Comparison of ENCODE assay signal across 8 cellular contexts in genomic region chr17:80101946-80102706, GRCh38. TPM values are rescaled to one million over a fixed set of nuclear protein-coding genes. Genes with fewer than 3 reads are reported as not detected.
DNase-seq lines count a peak whose midpoint lies in the region; ATAC-seq and TF ChIP-seq lines count a peak whose summit lies in the region.

No MANE protein-coding gene starts in this region.

- dilution Hi-C loops in mammary epithelial cell (cut with HindIII; ENCODE audit: low sequenced_read_pairs): no loop called here

- ATAC-seq in HG02973 (IDR thresholded peaks at IDR 0.05; ENCODE audit: unreplicated experiment) (peak; percentile 6), GM21390 (IDR thresholded peaks at IDR 0.05; ENCODE audit: unreplicated experiment) (no peak)

- TSS peak; percentile 64 for BruUV-seq in PC-9 (replicated peaks; lab: Mats Ljungman, UMichigan)
- no TSS peak for BruUV-seq in mammary epithelial cell (replicated peaks; lab: Mats Ljungman, UMichigan)

- no peaks in the 10 kb centered on the region for H3K9me3 ChIP-seq in PC-9 (ENCODE audit: insufficient read depth, low read depth)
- H3K9me3 ChIP-seq in mammary epithelial cell (replicated peaks; ENCODE audit: insufficient read depth, low read length): no peaks in the 10 kb centered on the region
- no peaks in the 10 kb centered on the region for H3K9me3 ChIP-seq in spleen

- H3K36me3 ChIP-seq in PC-9 (ENCODE audit: low read depth) (no peaks in the 10 kb centered on the region), mammary epithelial cell (ENCODE audit: insufficient read depth, low read length) (no peaks in the 10 kb centered on the region), spleen (peaks cover 0 to 15% (median 0%) of the 10 kb centered on the region in 6 donors)

- no peaks in the 10 kb centered on the region for H3F3A ChIP-seq in PC-9 (ENCODE audit: insufficient read depth, low read depth)

- H3K4me3 ChIP-seq in GM12864 (ENCODE audit: low read depth, low read length): peak overlapping the region; percentile 64
- peak overlapping the region; percentile 82 for H3K4me3 ChIP-seq in PC-9
- H3K4me3 ChIP-seq in mammary epithelial cell (replicated peaks in 1 of 3; ENCODE audit: insufficient read depth in 1 of 3, low read depth in 2 of 3, low read length in 3 of 3): peak overlapping the region; percentile 50 to 98 (median 86)
- H3K4me3 ChIP-seq in spleen: peak overlapping the region; percentile 68 to 95 (median 81)

- POLR2A ChIA-PET in PC-9 (lab: Charles Lee; ENCODE audit: unreplicated experiment): interaction anchor here (0.6 to 1.0 kb wide), 4 partner anchors 14 to 130 kb away, joined by 3 to 7 read pairs (median 4); no protein-coding TSS in a partner anchor

- no peak for DNase-seq in GM12864 (ENCODE audit: low read depth)
- no peak for DNase-seq in PC-9
- DNase-seq in mammary epithelial cell: peak; percentile 27
- peak; percentile 61 for DNase-seq in iris pigment epithelial cell (ENCODE audit: low read depth)
- DNase-seq in spleen: peak; percentile 72
- no peak for DNase-seq in NCI-H510A (lab: John Stamatoyannopoulos, UW)

- H3K4me2 ChIP-seq in PC-9 (peak overlapping the region; percentile 88), mammary epithelial cell (ENCODE audit: insufficient read depth, low read depth, low read length) (peak overlapping the region; percentile 100)

- no peaks in the 10 kb centered on the region for H3K9me2 ChIP-seq in PC-9 (ENCODE audit: insufficient read depth)

- TF ChIP-seq CTCF in GM12864 (IDR thresholded peaks at IDR 0.05; ENCODE audit: low read depth, low read length, missing control alignments) (no peak), PC-9 (conservative IDR thresholded peaks at IDR 0.05) (no peak), mammary epithelial cell (conservative IDR thresholded peaks at IDR 0.05 in 1 of 2, IDR thresholded peaks at IDR 0.05 in 1 of 2; ENCODE audit: extremely low read depth in 1 of 2, insufficient read depth in 1 of 2, low read depth in 1 of 2, low read length in 2 of 2) (no peak), spleen (IDR thresholded peaks at IDR 0.05 in 8 of 11, conservative IDR thresholded peaks at IDR 0.05 in 3 of 11) (no peak)

- H2AFZ ChIP-seq in PC-9 (peak overlapping the region; percentile 95), mammary epithelial cell (ENCODE audit: low read depth, low read length) (peak overlapping the region; percentile 98)

- TF ChIP-seq POLR2A in spleen (IDR thresholded peaks at IDR 0.05): no peak

- intact Hi-C loops in PC-9 (cut with micrococcal nuclease; ENCODE audit: unreplicated experiment) (loop anchor here (1.0 to 5.0 kb wide), 3 partner anchors 22 to 152 kb away; partner anchors contain the start of gene EIF4A3), mammary epithelial cell (cut with micrococcal nuclease) (loop anchor here (1.0 to 10.0 kb wide), 5 partner anchors 22 to 260 kb away; no protein-coding TSS in a partner anchor), spleen (cut with DNase I; ENCODE audit: low total_unique reads) (no loop called here)

- H3K27ac ChIP-seq in PC-9: no peak overlapping the region
- H3K27ac ChIP-seq in mammary epithelial cell (ENCODE audit: insufficient read depth, low read depth, low read length): peak overlapping the region; percentile 51
- peak overlapping the region; percentile 42 to 95 (median 88) for H3K27ac ChIP-seq in spleen

- H3K79me2 ChIP-seq in PC-9 (ENCODE audit: low read depth) (0 out of 2 replicates have a peak, but pooled peaks cover 2% of the 10 kb centered on the region), mammary epithelial cell (ENCODE audit: insufficient read depth, low read length) (peaks cover 9% of the 10 kb centered on the region)

- 82% methylated on average over 10 of the region's 23 CpGs for WGBS in mammary epithelial cell (ENCODE audit: low coverage, missing lambda C conversion rate)
- WGBS in spleen, 5 donors: 36 to 51% (median 39%) methylated on average over 18 to 23 of the region's 23 CpGs

- H3K4me1 ChIP-seq in PC-9 (replicated peaks; ENCODE audit: insufficient read depth) (no peaks in the 10 kb centered on the region), mammary epithelial cell (ENCODE audit: insufficient read depth, low read length) (peaks cover 32% of the 10 kb centered on the region), spleen (peaks cover 14 to 47% (median 31%) of the 10 kb centered on the region in 6 donors)

- no peaks in the 10 kb centered on the region for H4K20me1 ChIP-seq in PC-9 (ENCODE audit: insufficient read depth)
- H4K20me1 ChIP-seq in mammary epithelial cell (ENCODE audit: insufficient read depth, low read length): no peaks in the 10 kb centered on the region

- peak overlapping the region; percentile 81 for H3K9ac ChIP-seq in mammary epithelial cell (ENCODE audit: insufficient read depth, low read length)

- no peaks in the 10 kb centered on the region for H3K27me3 ChIP-seq in PC-9 (ENCODE audit: insufficient read depth, low read depth)
- H3K27me3 ChIP-seq in mammary epithelial cell (ENCODE audit: insufficient read depth, low read length): no peaks in the 10 kb centered on the region
- no peaks in the 10 kb centered on the region for H3K27me3 ChIP-seq in spleen (replicated peaks in 1 of 7)

- in situ Hi-C loops in mammary epithelial cell (cut with MboI; ENCODE audit: low sequenced_read_pairs in 2 of 2): no loop called here

- CTCF ChIA-PET in PC-9 (lab: Charles Lee) (interaction anchor here (0.6 to 1.0 kb wide), 4 partner anchors 22 to 159 kb away, joined by 3 to 15 read pairs (median 6); no protein-coding TSS in a partner anchor), mammary epithelial cell (lab: Charles Lee; ENCODE audit: low non-redundant PET) (interaction anchor here (0.5 to 1.0 kb wide), 11 partner anchors 22 to 405 kb away, joined by 3 to 8 read pairs (median 3); partner anchors contain the start of gene SGSH)

RNA-seq across cellular contexts. Expression of gene GAA, which starts 0.7 kb away (rescaled TPM):
- total RNA-seq in PC-9 (2021): 86.9 and 126 TPM in 2 replicates
- 100 to 1,000 TPM in 1 of 2 donors, 10 to 100 TPM in 1; 32.2 to 230 TPM for total RNA-seq in mammary epithelial cell
- 12.7 TPM for polyA plus RNA-seq in mammary epithelial cell
- polyA minus RNA-seq in mammary epithelial cell: 6.2 TPM
- total RNA-seq in spleen: 100 to 1,000 TPM in 5 of 7 donors, 10 to 100 TPM in 2; 53.6 to 166 (median 133) TPM
- 10 to 100 TPM; 22.7 to 53.8 (median 34.3) TPM for polyA plus RNA-seq in spleen

RNA-seq across cellular contexts. Expression of gene EIF4A3, which starts 44.8 kb away (rescaled TPM):
- total RNA-seq in PC-9 (2021) (114 and 125 TPM in 2 replicates), mammary epithelial cell (10 to 100 TPM; 79.7 to 86.4 TPM), spleen (10 to 100 TPM; 51.1 to 79.5 (median 67.7) TPM)
- polyA plus RNA-seq in mammary epithelial cell (139 TPM), spleen (10 to 100 TPM; 37.3 to 61.5 (median 57.5) TPM)
- 104 TPM for polyA minus RNA-seq in mammary epithelial cell

Comparison
In these comparisons a context has a peak if more than half of its experiments do, and no peak if none do; other contexts are left out.
1. DNase-seq: peak in mammary epithelial cell (single experiment), iris pigment epithelial cell (single experiment) and spleen (single experiment); none in GM12864 (single experiment), PC-9 (0 of 2) and NCI-H510A (single experiment).
2. Peak in every context shown above with its lines, with median percentiles within 50 percentile points of each other: H3K4me3 ChIP-seq.